Comparison of ENCODE assay signal across 9 cellular contexts in genomic region chr15:90868261-90868689, GRCh38. TPM values are rescaled to one million over a fixed set of nuclear protein-coding genes. Genes with fewer than 3 reads are reported as not detected.
DNase-seq lines count a peak whose midpoint lies in the region; ATAC-seq, FAIRE-seq and TF ChIP-seq lines count a peak whose summit lies in the region.
"Had no signal": no experiment of that assay in that cellular context is flagged by ENCODE, and none has a peak within 500 bp of the region (broad histone marks: within the 10 kb centered on the region; RNA-seq: fewer than 3 reads in every experiment).

Gene FURIN (plus strand): TSS chr15:90868588. CDS start chr15:90875741, 7,153 bp downstream.

- H3K36me3 ChIP-seq in right atrium auricular region = no peaks in the 10 kb centered on the region

- peaks cover 0 to 47% of the 10 kb centered on the region in 2 donors for H3K4me1 ChIP-seq in right atrium auricular region

- peak within 1 kb of the TSS; percentile 94 for H3K27ac Mint-ChIP-seq in activated CD8-positive, alpha-beta T cell treated with anti-CD3 and anti-CD28 coated beads for 36 hours
- peak within 1 kb of the TSS; percentile 95 for H3K27ac Mint-ChIP-seq in stimulated activated effector memory CD8-positive, alpha-beta T cell treated with anti-CD3 and anti-CD28 coated beads, Interleukin-12 subunit alpha, Interleukin-12 subunit beta, amount 100 ng/mL, for 72 hours

- CTCF ChIA-PET in activated CD8-positive, alpha-beta T cell treated with anti-CD3 and anti-CD28 coated beads for 36 hours (lab: Charles Lee) = interaction anchor here (1.6 kb wide), 2 partner anchors 18 to 64 kb away, joined by 6 read pairs; partner anchors contain the start of gene HDDC3

- POLR2A ChIA-PET in activated CD8-positive, alpha-beta T cell treated with anti-CD3 and anti-CD28 coated beads for 36 hours (lab: Charles Lee) = interaction anchor here (1.6 to 1.7 kb wide), 2 partner anchors 10 to 16 kb away, joined by 4 to 5 read pairs; no protein-coding TSS in a partner anchor

- no peak for FAIRE-seq in GM12891 (lab: Jason Lieb, UNC)
- FAIRE-seq: A204.1 had no signal

- H3K9me3 ChIP-seq in right atrium auricular region = no peaks in the 10 kb centered on the region

- TF ChIP-seq CTCF in activated CD8-positive, alpha-beta T cell treated with anti-CD3 and anti-CD28 coated beads for 36 hours (IDR thresholded peaks at IDR 0.05) = no peak
- no peak for TF ChIP-seq CTCF in right atrium auricular region (IDR thresholded peaks at IDR 0.05)

- peaks cover 1% of the 10 kb centered on the region for H3K27me3 Mint-ChIP-seq in activated CD8-positive, alpha-beta T cell treated with anti-CD3 and anti-CD28 coated beads for 36 hours

- intact Hi-C loops in activated CD8-positive, alpha-beta T cell treated with anti-CD3 and anti-CD28 coated beads for 36 hours (cut with micrococcal nuclease) = no loop called here

- no peaks in the 10 kb centered on the region for H3K9me3 Mint-ChIP-seq in activated CD8-positive, alpha-beta T cell treated with anti-CD3 and anti-CD28 coated beads for 36 hours
- no peaks in the 10 kb centered on the region for H3K9me3 Mint-ChIP-seq in stimulated activated effector memory CD8-positive, alpha-beta T cell treated with anti-CD3 and anti-CD28 coated beads, Interleukin-12 subunit alpha, Interleukin-12 subunit beta, amount 100 ng/mL, for 72 hours

- peak within 1 kb of the TSS; percentile 95 to 98 for H3K27ac ChIP-seq in right atrium auricular region

- H3K4me3 Mint-ChIP-seq in activated CD8-positive, alpha-beta T cell treated with anti-CD3 and anti-CD28 coated beads for 36 hours = peak within 1 kb of the TSS; percentile 90
- peak within 1 kb of the TSS; percentile 87 for H3K4me3 Mint-ChIP-seq in stimulated activated effector memory CD8-positive, alpha-beta T cell treated with anti-CD3 and anti-CD28 coated beads, Interleukin-12 subunit alpha, Interleukin-12 subunit beta, amount 100 ng/mL, for 72 hours

- H3K4me1 Mint-ChIP-seq in activated CD8-positive, alpha-beta T cell treated with anti-CD3 and anti-CD28 coated beads for 36 hours (ENCODE audit: low read depth) = peaks cover 47% of the 10 kb centered on the region
- peaks cover 55% of the 10 kb centered on the region for H3K4me1 Mint-ChIP-seq in stimulated activated effector memory CD8-positive, alpha-beta T cell treated with anti-CD3 and anti-CD28 coated beads, Interleukin-12 subunit alpha, Interleukin-12 subunit beta, amount 100 ng/mL, for 72 hours

- no peaks in the 10 kb centered on the region for H3K27me3 ChIP-seq in right atrium auricular region

- no peak for TF ChIP-seq POLR2A in GM12891 (IDR thresholded peaks at IDR 0.05; ENCODE audit: low read depth, low read length)

- H3K4me3 ChIP-seq in right atrium auricular region = no peak within 1 kb of the TSS

- ATAC-seq in activated CD8-positive, alpha-beta T cell treated with anti-CD3 and anti-CD28 coated beads for 36 hours = no peak
- no peak for ATAC-seq in stimulated activated effector memory CD8-positive, alpha-beta T cell treated with anti-CD3 and anti-CD28 coated beads, Interleukin-12 subunit alpha, Interleukin-12 subunit beta, amount 100 ng/mL, for 72 hours

- peaks cover 16% of the 10 kb centered on the region for H3K36me3 Mint-ChIP-seq in activated CD8-positive, alpha-beta T cell treated with anti-CD3 and anti-CD28 coated beads for 36 hours (ENCODE audit: low read depth)
- H3K36me3 Mint-ChIP-seq in stimulated activated effector memory CD8-positive, alpha-beta T cell treated with anti-CD3 and anti-CD28 coated beads, Interleukin-12 subunit alpha, Interleukin-12 subunit beta, amount 100 ng/mL, for 72 hours = peaks cover 33% of the 10 kb centered on the region

- DNase-seq in DMS153 (lab: John Stamatoyannopoulos, UW) = peak; percentile 32
- no peak for DNase-seq in DMS153 treated with DMSO at 0.1 percent for 48 hours (lab: John Stamatoyannopoulos, UW; ENCODE audit: unreplicated experiment)
- no peak for DNase-seq in activated CD8-positive, alpha-beta T cell treated with anti-CD3 and anti-CD28 coated beads for 36 hours
- no peak for DNase-seq in right atrium auricular region (ENCODE audit: low spot score)
- no peak for DNase-seq in stimulated activated effector memory CD8-positive, alpha-beta T cell treated with anti-CD3 and anti-CD28 coated beads, Interleukin-12 subunit alpha, Interleukin-12 subunit beta, amount 100 ng/mL, for 72 hours (ENCODE audit: low spot score in 2 of 2)
- no peak for DNase-seq in SW 1271 (lab: John Stamatoyannopoulos, UW)
- DNase-seq in GM12891 (ENCODE audit: insufficient read length, low spot score) = no peak
- DNase-seq in stimulated activated CD4-positive, alpha-beta T cell treated with anti-CD3 and anti-CD28 coated beads, Interleukin-12 subunit alpha, Interleukin-12 subunit beta, amount 100 ng/mL, for 4 hours = no peak

TF ChIP-seq in GM12891, 5 proteins besides CTCF, POLR2A, EP300 and RAD21:
- TF ChIP-seq POU2F2 (IDR thresholded peaks at IDR 0.05; ENCODE audit: low read depth, low read length) (no peak), PAX5 (IDR thresholded peaks at IDR 0.05; ENCODE audit: insufficient read depth, low read length, severe bottlenecking) (no peak), POLR2AphosphoS5 (IDR thresholded peaks at IDR 0.05; ENCODE audit: low read depth, low read length) (no peak), SPI1 (IDR thresholded peaks at IDR 0.05; ENCODE audit: low read depth, low read length) (no peak), TAF1 (IDR thresholded peaks at IDR 0.05; ENCODE audit: low read depth, low read length) (no peak)
TF ChIP-seq in GM12891: peak in this region for 0.

RNA-seq across cellular contexts. Expression of gene FURIN, which starts in this region (rescaled TPM):
- total RNA-seq in activated CD8-positive, alpha-beta T cell treated with anti-CD3 and anti-CD28 coated beads for 36 hours = 100 to 1,000 TPM; 111 to 117 TPM
- 10 to 100 TPM; 57.1 to 82.8 TPM for total RNA-seq in right atrium auricular region
- polyA plus RNA-seq in GM12891 (2012; ENCODE audit: low read depth, missing spikeins) = 28.0 TPM
